ENCODE assay signal across 1 cellular context in genomic region chr1:246608616-246609376, GRCh38.
TF ChIP-seq lines count a peak whose summit lies in the region.

No MANE protein-coding gene starts in this region.

TF ChIP-seq in GM23338, 12 proteins besides CTCF, POLR2A, EP300 and RAD21 (continued from another document):
- TF ChIP-seq ZNF462 (CRISPR knock-in tag; IDR thresholded peaks at IDR 0.05) (no peak), ZNF331 (CRISPR knock-in tag; IDR thresholded peaks at IDR 0.05; ENCODE audit: low read depth) (no peak), NANOG (IDR thresholded peaks at IDR 0.05; ENCODE audit: borderline replicate concordance) (no peak), ETS1 (IDR thresholded peaks at IDR 0.05) (no peak)
